11 cellular contexts compared by ENCODE assay signal in genomic region chr2:133519677-133520076, GRCh38. TPM values are rescaled to one million over a fixed set of nuclear protein-coding genes. Genes with fewer than 3 reads are reported as not detected.
A peak's percentile ranks its signal among the peaks of the same experiment; 100 is the strongest.
DNase-seq lines count a peak whose midpoint lies in the region; TF ChIP-seq lines count a peak whose summit lies in the region.
"Not testable (repeated sequence)": the region's sequence is repeated elsewhere in the genome, so short reads cannot be mapped to it uniquely, and the experiment has no call there.
"Had no signal": no experiment of that assay in that cellular context is flagged by ENCODE, and none has a peak within 500 bp of the region (broad histone marks: within the 10 kb centered on the region; RNA-seq: fewer than 3 reads in every experiment).

No MANE protein-coding gene starts in this region.

- not testable (repeated sequence) for H3K36me3 ChIP-seq in DOHH2 (ENCODE audit: control insufficient read depth, low read length); H7 (replicated peaks; ENCODE audit: control insufficient read depth, insufficient read depth, low read length)

- peak; percentile 17 for DNase-seq in H7
- DNase-seq in NB4 (ENCODE audit: low read depth); MCF 10A (ENCODE audit: unreplicated experiment); fibroblast of pulmonary artery (ENCODE audit: low read depth); neural crest cell (ENCODE audit: low read depth, low spot score): not testable (repeated sequence)
- DNase-seq in SK-MEL-5 (ENCODE audit: low read depth, low spot score), result peak; percentile 26

- TF ChIP-seq POLR2A in NB4 (IDR thresholded peaks at IDR 0.05; ENCODE audit: extremely low read depth, insufficient read length), result not testable (repeated sequence)

- H3K27ac Mint-ChIP-seq in MCF 10A (ENCODE audit: low read depth, unreplicated experiment); neural crest cell (ENCODE audit: unreplicated experiment): not testable (repeated sequence)

- not testable (repeated sequence) for H3K4me3 Mint-ChIP-seq in MCF 10A (ENCODE audit: unreplicated experiment); neural crest cell

- not testable (repeated sequence) for H3K4me2 ChIP-seq in DOHH2 (ENCODE audit: low read length)

- H3F3A ChIP-seq in DOHH2 (ENCODE audit: control insufficient read depth, insufficient read depth), result not testable (repeated sequence)

- H3K36me3 Mint-ChIP-seq in MCF 10A (ENCODE audit: insufficient read depth, unreplicated experiment); neural crest cell (ENCODE audit: low read depth): not testable (repeated sequence)

- BruUV-seq in MCF 10A (replicated peaks; lab: Mats Ljungman, UMichigan), result not testable (repeated sequence)

- H3K4me1 ChIP-seq in DOHH2 (ENCODE audit: control insufficient read depth, low read length), result not testable (repeated sequence)

- not testable (repeated sequence) for H3K79me2 ChIP-seq in DOHH2 (ENCODE audit: control insufficient read depth, low read length)

- in situ Hi-C loops in SK-MEL-5 (cut with HindIII; ENCODE audit: low pct_unique_long_range_greater_than_20kb, low sequenced_read_pairs), result not testable (repeated sequence)

- not testable (repeated sequence) for H3K27me3 ChIP-seq in DOHH2 (ENCODE audit: control insufficient read depth, low read length)
- H3K27me3 ChIP-seq in H7 (ENCODE audit: control insufficient read depth, insufficient read depth, low read length), result peaks cover 41% of the 10 kb centered on the region

- not testable (repeated sequence) for H3K4me1 Mint-ChIP-seq in MCF 10A (ENCODE audit: insufficient read depth, unreplicated experiment)
- H3K4me1 Mint-ChIP-seq in neural crest cell, result peaks cover 17% of the 10 kb centered on the region

- not testable (repeated sequence) for H4K20me1 ChIP-seq in DOHH2 (ENCODE audit: control insufficient read depth, insufficient read depth, low read depth, low read length)

- CTCF ChIA-PET in MCF 10A (lab: Yijun Ruan, JAX), result interaction anchor here (0.7 to 2.1 kb wide), 21 partner anchors 9 to 983 kb away, joined by 3 to 15 read pairs (median 5); partner anchors contain the start of gene NCKAP5

- not testable (repeated sequence) for H3K4me3 ChIP-seq in DOHH2 (ENCODE audit: low read length); H7 (ENCODE audit: insufficient read depth, low read depth, low read length); NB4 (ENCODE audit: low read depth, low read length); fibroblast of pulmonary artery (replicated peaks; ENCODE audit: low read depth, low read length)

- intact Hi-C loops in MCF 10A (cut with micrococcal nuclease), result not testable (repeated sequence)

- not testable (repeated sequence) for H3K27me3 Mint-ChIP-seq in MCF 10A (ENCODE audit: insufficient read depth, unreplicated experiment); neural crest cell (ENCODE audit: low read depth)

- not testable (repeated sequence) for H3K9me3 ChIP-seq in DOHH2 (ENCODE audit: control insufficient read depth, insufficient read depth, low read length)

- H3K27ac ChIP-seq in 22Rv1; DOHH2 (ENCODE audit: low read depth, low read length): not testable (repeated sequence)

- POLR2A ChIA-PET in MCF 10A (lab: Yijun Ruan, JAX), result not testable (repeated sequence)

- H3K9me3 Mint-ChIP-seq in MCF 10A (ENCODE audit: unreplicated experiment); neural crest cell: not testable (repeated sequence)

- H3K9me2 ChIP-seq in DOHH2 (replicated peaks; ENCODE audit: control insufficient read depth, low read length), result not testable (repeated sequence)

- TF ChIP-seq CTCF in 22Rv1 (IDR thresholded peaks at IDR 0.05) (peak; percentile 47), DOHH2 (IDR thresholded peaks at IDR 0.05; ENCODE audit: low read depth, low read length, poor library complexity, severe bottlenecking) (peak; percentile 30), NB4 (IDR thresholded peaks at IDR 0.05; ENCODE audit: low read depth, low read length) (peak; percentile 13), MCF 10A (IDR thresholded peaks at IDR 0.05; ENCODE audit: unreplicated experiment) (peak; percentile 32), fibroblast of pulmonary artery (IDR thresholded peaks at IDR 0.05; ENCODE audit: low read length, missing control alignments) (peak; percentile 23), neural crest cell (conservative IDR thresholded peaks at IDR 0.05) (peak; percentile 46)

RNA-seq across cellular contexts. Expression of gene NCKAP5, which starts 48.6 kb away (rescaled TPM):
- 0.15 and 0.55 TPM in 2 replicates for total RNA-seq in H7 (2014; rRNA removed; shearing (Covaris generic))
- 8.5 and 14.2 TPM in 2 replicates for total RNA-seq in SK-MEL-5 (2014; rRNA removed; shearing (Covaris generic))
- polyA plus RNA-seq in SK-MEL-5 (2015; cell fraction: cytosol; rRNA removed), result 3.5 and 5.7 TPM in 2 replicates
- polyA plus RNA-seq in SK-MEL-5 (2015; cell fraction: nucleus; rRNA removed), result 4.1 and 10.9 TPM in 2 replicates
- total RNA-seq in MCF 10A (2022) (not detected in 2 replicates), neural crest cell (22.8 and 27.9 TPM in 2 replicates)
- total RNA-seq: activated CD8-positive, alpha-beta memory T cell treated with anti-CD3 and anti-CD28 coated beads, Interleukin-2, amount 10 ng/mL, durations not matched to agents 7 days and 5 days; activated T-cell treated with anti-CD3 and anti-CD28 coated beads, Interleukin-2, amount 50 U/mL, for 72 hours had no signal
- polyA plus RNA-seq: IgD-negative memory B cell had no signal
